In the genomic region with DNA sequence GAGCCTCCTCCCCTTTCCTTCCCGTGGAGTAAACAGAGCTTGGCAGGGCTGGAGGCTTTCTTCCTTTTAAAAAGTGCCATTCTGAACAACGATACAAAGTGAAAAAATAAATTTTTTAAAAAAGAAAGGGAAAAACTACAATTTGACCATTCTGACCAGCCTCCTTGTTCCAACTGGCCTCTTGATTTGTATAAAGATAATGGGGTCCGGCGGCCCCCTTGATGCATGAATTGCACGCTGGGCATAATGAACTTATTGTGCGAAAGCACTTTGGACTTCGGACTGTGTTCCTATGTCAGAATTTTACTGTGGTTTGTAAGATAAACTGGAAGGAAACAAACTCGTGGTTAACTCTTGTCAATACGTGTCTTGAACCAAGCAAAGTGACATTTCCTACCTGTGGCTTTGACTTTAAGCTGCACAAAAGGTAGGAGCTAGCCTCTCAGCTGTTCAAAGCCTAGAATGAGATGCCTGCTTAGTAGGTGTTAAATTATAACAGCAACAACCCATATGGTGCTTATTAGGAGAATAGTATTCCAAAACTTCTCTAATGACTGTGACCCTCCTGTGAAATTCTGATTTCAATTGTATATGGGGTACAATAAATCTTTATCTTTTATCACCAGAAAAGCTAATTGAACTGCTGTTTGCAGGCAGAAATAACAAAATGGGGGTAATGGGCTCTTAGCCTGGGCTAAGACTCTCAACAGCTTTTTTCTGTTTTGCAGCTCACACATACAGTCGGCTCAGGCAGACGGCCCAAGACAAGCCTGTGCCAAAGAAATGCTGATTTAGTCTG, we compare ENCODE assay signal across 1 cellular context.
A peak's percentile ranks its signal among the peaks of the same experiment; 100 is the strongest.
TF ChIP-seq lines count a peak whose summit lies in the region.

No MANE protein-coding gene starts in this region.

TF ChIP-seq in HEK293, 187 proteins besides CTCF, POLR2A, EP300 and RAD21 (continued from another document and continues in another):
- TF ChIP-seq ZNF292 (tag by site-specific recombination; IDR thresholded peaks at IDR 0.05; ENCODE audit: borderline replicate concordance, low read depth): no peak
- no peak for TF ChIP-seq ZNF792 (tag by site-specific recombination; IDR thresholded peaks at IDR 0.05)
- TF ChIP-seq ZNF785 (tag by site-specific recombination; IDR thresholded peaks at IDR 0.05): no peak
- TF ChIP-seq ZNF530 (tag by site-specific recombination; IDR thresholded peaks at IDR 0.05; ENCODE audit: low read depth): no peak
- TF ChIP-seq ZNF433 (tag by site-specific recombination; IDR thresholded peaks at IDR 0.05; ENCODE audit: low read depth): no peak
- TF ChIP-seq, protein P1, sequence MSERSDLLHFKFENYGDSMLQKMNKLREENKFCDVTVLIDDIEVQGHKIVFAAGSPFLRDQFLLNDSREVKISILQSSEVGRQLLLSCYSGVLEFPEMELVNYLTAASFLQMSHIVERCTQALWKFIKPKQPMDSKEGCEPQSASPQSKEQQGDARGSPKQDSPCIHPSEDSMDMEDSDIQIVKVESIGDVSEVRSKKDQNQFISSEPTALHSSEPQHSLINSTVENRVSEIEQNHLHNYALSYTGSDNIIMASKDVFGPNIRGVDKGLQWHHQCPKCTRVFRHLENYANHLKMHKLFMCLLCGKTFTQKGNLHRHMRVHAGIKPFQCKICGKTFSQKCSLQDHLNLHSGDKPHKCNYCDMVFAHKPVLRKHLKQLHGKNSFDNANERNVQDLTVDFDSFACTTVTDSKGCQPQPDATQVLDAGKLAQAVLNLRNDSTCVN (tag by site-specific recombination; optimal IDR thresholded peaks at IDR 0.05): no peak
- TF ChIP-seq ZNF416 (tag by site-specific recombination; IDR thresholded peaks at IDR 0.05): no peak
- peak; percentile 91 for TF ChIP-seq ZNF664 (tag by site-specific recombination; IDR thresholded peaks at IDR 0.05)
- 0 out of 2 replicates have a peak, but pooled peaks have one; percentile 7 for TF ChIP-seq ZNF768 (tag by site-specific recombination; IDR thresholded peaks at IDR 0.05)
- no peak for TF ChIP-seq ZNF404 (tag by site-specific recombination; IDR thresholded peaks at IDR 0.05)
- TF ChIP-seq, protein P2, sequence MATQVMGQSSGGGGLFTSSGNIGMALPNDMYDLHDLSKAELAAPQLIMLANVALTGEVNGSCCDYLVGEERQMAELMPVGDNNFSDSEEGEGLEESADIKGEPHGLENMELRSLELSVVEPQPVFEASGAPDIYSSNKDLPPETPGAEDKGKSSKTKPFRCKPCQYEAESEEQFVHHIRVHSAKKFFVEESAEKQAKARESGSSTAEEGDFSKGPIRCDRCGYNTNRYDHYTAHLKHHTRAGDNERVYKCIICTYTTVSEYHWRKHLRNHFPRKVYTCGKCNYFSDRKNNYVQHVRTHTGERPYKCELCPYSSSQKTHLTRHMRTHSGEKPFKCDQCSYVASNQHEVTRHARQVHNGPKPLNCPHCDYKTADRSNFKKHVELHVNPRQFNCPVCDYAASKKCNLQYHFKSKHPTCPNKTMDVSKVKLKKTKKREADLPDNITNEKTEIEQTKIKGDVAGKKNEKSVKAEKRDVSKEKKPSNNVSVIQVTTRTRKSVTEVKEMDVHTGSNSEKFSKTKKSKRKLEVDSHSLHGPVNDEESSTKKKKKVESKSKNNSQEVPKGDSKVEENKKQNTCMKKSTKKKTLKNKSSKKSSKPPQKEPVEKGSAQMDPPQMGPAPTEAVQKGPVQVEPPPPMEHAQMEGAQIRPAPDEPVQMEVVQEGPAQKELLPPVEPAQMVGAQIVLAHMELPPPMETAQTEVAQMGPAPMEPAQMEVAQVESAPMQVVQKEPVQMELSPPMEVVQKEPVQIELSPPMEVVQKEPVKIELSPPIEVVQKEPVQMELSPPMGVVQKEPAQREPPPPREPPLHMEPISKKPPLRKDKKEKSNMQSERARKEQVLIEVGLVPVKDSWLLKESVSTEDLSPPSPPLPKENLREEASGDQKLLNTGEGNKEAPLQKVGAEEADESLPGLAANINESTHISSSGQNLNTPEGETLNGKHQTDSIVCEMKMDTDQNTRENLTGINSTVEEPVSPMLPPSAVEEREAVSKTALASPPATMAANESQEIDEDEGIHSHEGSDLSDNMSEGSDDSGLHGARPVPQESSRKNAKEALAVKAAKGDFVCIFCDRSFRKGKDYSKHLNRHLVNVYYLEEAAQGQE (tag by site-specific recombination; IDR thresholded peaks at IDR 0.05): no peak
- TF ChIP-seq OSR2 (tag by site-specific recombination; IDR thresholded peaks at IDR 0.05): no peak
- no peak for TF ChIP-seq ZSCAN30 (tag by site-specific recombination; IDR thresholded peaks at IDR 0.05)
- TF ChIP-seq, protein P3, sequence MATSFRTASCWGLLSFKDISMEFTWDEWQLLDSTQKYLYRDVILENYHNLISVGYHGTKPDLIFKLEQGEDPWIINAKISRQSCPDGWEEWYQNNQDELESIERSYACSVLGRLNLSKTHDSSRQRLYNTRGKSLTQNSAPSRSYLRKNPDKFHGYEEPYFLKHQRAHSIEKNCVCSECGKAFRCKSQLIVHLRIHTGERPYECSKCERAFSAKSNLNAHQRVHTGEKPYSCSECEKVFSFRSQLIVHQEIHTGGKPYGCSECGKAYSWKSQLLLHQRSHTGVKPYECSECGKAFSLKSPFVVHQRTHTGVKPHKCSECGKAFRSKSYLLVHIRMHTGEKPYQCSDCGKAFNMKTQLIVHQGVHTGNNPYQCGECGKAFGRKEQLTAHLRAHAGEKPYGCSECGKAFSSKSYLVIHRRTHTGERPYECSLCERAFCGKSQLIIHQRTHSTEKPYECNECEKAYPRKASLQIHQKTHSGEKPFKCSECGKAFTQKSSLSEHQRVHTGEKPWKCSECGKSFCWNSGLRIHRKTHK (tag by site-specific recombination; IDR thresholded peaks at IDR 0.05): no peak
- no peak for TF ChIP-seq SP2 (tag by site-specific recombination; IDR thresholded peaks at IDR 0.05)
- TF ChIP-seq, protein P4, sequence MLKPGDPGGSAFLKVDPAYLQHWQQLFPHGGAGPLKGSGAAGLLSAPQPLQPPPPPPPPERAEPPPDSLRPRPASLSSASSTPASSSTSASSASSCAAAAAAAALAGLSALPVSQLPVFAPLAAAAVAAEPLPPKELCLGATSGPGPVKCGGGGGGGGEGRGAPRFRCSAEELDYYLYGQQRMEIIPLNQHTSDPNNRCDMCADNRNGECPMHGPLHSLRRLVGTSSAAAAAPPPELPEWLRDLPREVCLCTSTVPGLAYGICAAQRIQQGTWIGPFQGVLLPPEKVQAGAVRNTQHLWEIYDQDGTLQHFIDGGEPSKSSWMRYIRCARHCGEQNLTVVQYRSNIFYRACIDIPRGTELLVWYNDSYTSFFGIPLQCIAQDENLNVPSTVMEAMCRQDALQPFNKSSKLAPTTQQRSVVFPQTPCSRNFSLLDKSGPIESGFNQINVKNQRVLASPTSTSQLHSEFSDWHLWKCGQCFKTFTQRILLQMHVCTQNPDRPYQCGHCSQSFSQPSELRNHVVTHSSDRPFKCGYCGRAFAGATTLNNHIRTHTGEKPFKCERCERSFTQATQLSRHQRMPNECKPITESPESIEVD (tag by site-specific recombination; IDR thresholded peaks at IDR 0.05): peak; percentile 96
- TF ChIP-seq ZNF121 (tag by site-specific recombination; IDR thresholded peaks at IDR 0.05): no peak
- TF ChIP-seq ZNF660 (tag by site-specific recombination; IDR thresholded peaks at IDR 0.05): no peak; the same call in 1 of the 2 replicates
- no peak for TF ChIP-seq ZNF266 (tag by site-specific recombination; IDR thresholded peaks at IDR 0.05; ENCODE audit: low read depth)
- no peak for TF ChIP-seq ZNF354C (tag by site-specific recombination; IDR thresholded peaks at IDR 0.05; ENCODE audit: borderline replicate concordance, low read depth)
- TF ChIP-seq, protein P5, sequence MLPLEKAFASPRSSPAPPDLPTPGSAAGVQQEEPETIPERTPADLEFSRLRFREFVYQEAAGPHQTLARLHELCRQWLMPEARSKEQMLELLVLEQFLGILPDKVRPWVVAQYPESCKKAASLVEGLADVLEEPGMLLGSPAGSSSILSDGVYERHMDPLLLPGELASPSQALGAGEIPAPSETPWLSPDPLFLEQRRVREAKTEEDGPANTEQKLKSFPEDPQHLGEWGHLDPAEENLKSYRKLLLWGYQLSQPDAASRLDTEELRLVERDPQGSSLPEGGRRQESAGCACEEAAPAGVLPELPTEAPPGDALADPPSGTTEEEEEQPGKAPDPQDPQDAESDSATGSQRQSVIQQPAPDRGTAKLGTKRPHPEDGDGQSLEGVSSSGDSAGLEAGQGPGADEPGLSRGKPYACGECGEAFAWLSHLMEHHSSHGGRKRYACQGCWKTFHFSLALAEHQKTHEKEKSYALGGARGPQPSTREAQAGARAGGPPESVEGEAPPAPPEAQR (tag by site-specific recombination; IDR thresholded peaks at IDR 0.05): no peak
- TF ChIP-seq TRIM28 (IDR thresholded peaks at IDR 0.05; ENCODE audit: borderline replicate concordance, low read length): no peak
- no peak for TF ChIP-seq ZBTB1 (tag by site-specific recombination; IDR thresholded peaks at IDR 0.05)
- TF ChIP-seq ZNF335 (tag by site-specific recombination; conservative IDR thresholded peaks at IDR 0.05): peak; percentile 86
- 0 out of 2 replicates have a peak, but pooled peaks have one; percentile 55 for TF ChIP-seq ZNF600 (tag by site-specific recombination; IDR thresholded peaks at IDR 0.05)
- no peak for TF ChIP-seq MYNN (tag by site-specific recombination; IDR thresholded peaks at IDR 0.05; ENCODE audit: borderline replicate concordance)
- no peak for TF ChIP-seq ZNF23 (tag by site-specific recombination; IDR thresholded peaks at IDR 0.05; ENCODE audit: borderline replicate concordance)
- TF ChIP-seq, protein P6, sequence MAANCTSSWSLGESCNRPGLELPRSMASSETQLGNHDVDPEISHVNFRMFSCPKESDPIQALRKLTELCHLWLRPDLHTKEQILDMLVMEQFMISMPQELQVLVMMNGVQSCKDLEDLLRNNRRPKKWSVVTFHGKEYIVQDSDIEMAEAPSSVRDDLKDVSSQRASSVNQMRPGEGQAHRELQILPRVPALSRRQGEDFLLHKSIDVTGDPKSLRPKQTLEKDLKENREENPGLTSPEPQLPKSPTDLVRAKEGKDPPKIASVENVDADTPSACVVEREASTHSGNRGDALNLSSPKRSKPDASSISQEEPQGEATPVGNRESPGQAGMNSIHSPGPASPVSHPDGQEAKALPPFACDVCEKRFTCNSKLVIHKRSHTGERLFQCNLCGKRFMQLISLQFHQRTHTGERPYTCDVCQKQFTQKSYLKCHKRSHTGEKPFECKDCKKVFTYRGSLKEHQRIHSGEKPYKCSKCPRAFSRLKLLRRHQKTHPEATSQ (tag by site-specific recombination; IDR thresholded peaks at IDR 0.05): no peak
- TF ChIP-seq KLF7 (tag by site-specific recombination; IDR thresholded peaks at IDR 0.05; ENCODE audit: borderline replicate concordance): no peak; the same call in 1 of the 2 replicates
- TF ChIP-seq ZNF501 (tag by site-specific recombination; IDR thresholded peaks at IDR 0.05): peak; percentile 41; the same call in 1 of the 2 replicates
- TF ChIP-seq ZNF37A (tag by site-specific recombination; IDR thresholded peaks at IDR 0.05): no peak
- TF ChIP-seq, protein P7, sequence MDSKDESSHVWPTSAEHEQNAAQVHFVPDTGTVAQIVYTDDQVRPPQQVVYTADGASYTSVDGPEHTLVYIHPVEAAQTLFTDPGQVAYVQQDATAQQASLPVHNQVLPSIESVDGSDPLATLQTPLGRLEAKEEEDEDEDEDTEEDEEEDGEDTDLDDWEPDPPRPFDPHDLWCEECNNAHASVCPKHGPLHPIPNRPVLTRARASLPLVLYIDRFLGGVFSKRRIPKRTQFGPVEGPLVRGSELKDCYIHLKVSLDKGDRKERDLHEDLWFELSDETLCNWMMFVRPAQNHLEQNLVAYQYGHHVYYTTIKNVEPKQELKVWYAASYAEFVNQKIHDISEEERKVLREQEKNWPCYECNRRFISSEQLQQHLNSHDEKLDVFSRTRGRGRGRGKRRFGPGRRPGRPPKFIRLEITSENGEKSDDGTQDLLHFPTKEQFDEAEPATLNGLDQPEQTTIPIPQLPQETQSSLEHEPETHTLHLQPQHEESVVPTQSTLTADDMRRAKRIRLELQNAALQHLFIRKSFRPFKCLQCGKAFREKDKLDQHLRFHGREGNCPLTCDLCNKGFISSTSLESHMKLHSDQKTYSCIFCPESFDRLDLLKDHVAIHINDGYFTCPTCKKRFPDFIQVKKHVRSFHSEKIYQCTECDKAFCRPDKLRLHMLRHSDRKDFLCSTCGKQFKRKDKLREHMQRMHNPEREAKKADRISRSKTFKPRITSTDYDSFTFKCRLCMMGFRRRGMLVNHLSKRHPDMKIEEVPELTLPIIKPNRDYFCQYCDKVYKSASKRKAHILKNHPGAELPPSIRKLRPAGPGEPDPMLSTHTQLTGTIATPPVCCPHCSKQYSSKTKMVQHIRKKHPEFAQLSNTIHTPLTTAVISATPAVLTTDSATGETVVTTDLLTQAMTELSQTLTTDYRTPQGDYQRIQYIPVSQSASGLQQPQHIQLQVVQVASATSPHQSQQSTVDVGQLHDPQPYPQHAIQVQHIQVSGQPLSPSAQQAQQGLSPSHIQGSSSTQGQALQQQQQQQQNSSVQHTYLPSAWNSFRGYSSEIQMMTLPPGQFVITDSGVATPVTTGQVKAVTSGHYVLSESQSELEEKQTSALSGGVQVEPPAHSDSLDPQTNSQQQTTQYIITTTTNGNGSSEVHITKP (tag by site-specific recombination; IDR thresholded peaks at IDR 0.05): 0 out of 2 replicates have a peak, but pooled peaks have one; percentile 14
- peak; percentile 93 for TF ChIP-seq SCRT2 (tag by site-specific recombination; IDR thresholded peaks at IDR 0.05)
- TF ChIP-seq ZNF146 (tag by site-specific recombination; IDR thresholded peaks at IDR 0.05): no peak
- TF ChIP-seq, protein P8, sequence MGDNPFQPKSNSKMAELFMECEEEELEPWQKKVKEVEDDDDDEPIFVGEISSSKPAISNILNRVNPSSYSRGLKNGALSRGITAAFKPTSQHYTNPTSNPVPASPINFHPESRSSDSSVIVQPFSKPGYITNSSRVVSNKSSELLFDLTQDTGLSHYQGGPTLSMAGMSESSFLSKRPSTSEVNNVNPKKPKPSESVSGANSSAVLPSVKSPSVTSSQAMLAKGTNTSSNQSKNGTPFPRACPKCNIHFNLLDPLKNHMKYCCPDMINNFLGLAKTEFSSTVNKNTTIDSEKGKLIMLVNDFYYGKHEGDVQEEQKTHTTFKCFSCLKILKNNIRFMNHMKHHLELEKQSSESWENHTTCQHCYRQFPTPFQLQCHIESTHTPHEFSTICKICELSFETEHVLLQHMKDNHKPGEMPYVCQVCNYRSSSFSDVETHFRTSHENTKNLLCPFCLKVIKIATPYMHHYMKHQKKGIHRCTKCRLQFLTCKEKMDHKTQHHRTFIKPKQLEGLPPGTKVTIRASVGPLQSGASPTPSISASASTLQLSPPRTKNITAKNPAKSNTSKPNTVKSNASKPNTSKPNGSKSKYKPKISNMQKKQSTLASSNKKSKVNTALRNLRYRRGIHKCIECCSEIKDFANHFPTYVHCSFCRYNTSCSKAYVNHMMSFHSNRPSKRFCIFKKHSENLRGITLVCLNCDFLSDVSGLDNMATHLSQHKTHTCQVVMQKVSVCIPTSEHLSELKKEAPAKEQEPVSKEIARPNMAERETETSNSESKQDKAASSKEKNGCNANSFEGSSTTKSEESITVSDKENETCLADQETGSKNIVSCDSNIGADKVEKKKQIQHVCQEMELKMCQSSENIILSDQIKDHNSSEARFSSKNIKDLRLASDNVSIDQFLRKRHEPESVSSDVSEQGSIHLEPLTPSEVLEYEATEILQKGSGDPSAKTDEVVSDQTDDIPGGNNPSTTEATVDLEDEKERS (tag by site-specific recombination; IDR thresholded peaks at IDR 0.05): no peak
- no peak for TF ChIP-seq ZBTB8A (tag by site-specific recombination; IDR thresholded peaks at IDR 0.05)
- no peak for TF ChIP-seq ZNF585B (tag by site-specific recombination; IDR thresholded peaks at IDR 0.05)
- no peak for TF ChIP-seq ZNF155 (tag by site-specific recombination; IDR thresholded peaks at IDR 0.05)
